8 cellular contexts compared by ENCODE assay signal in genomic region chr11:35165416-35166368, GRCh38. TPM values are rescaled to one million over a fixed set of nuclear protein-coding genes. Genes with fewer than 3 reads are reported as not detected.
DNase-seq lines count a peak whose midpoint lies in the region; ATAC-seq lines count a peak whose summit lies in the region.

No MANE protein-coding gene starts in this region.

- peak; percentile 64 to 69 for DNase-seq in activated CD4-positive, alpha-beta T cell treated with anti-CD3 and anti-CD28 coated beads for 24 hours (ENCODE audit: low read depth in 2 of 2)
- DNase-seq in sciatic nerve (ENCODE audit: low spot score) (no peak), ureter (ENCODE audit: low spot score) (no peak), superior temporal gyrus (ENCODE audit: extremely low spot score) (no peak)

- H3K9me3 ChIP-seq in BLaER1, result 0 out of 2 replicates have a peak, but pooled peaks cover 7% of the 10 kb centered on the region
- H3K9me3 ChIP-seq in duodenal mucosa (ENCODE audit: control insufficient read depth in 1 of 2, low read length in 2 of 2), result no peaks in the 10 kb centered on the region

- H3K9ac ChIP-seq in BLaER1 (peak overlapping the region; percentile 54; the same call in 1 of the 2 replicates), duodenal mucosa (ENCODE audit: low read depth in 1 of 2, low read length in 2 of 2) (no peak overlapping the region)

- peak overlapping the region; percentile 75 for H3K27ac ChIP-seq in BLaER1
- peak overlapping the region; percentile 73 for H3K27ac ChIP-seq in duodenal mucosa (ENCODE audit: low read depth, low read length)

- H3K27me3 ChIP-seq in BLaER1 (no peaks in the 10 kb centered on the region), duodenal mucosa (ENCODE audit: control insufficient read depth in 1 of 2, insufficient read depth in 2 of 2, low read length in 2 of 2) (no peaks in the 10 kb centered on the region)

- peak; percentile 75 for ATAC-seq in GM19463 (IDR thresholded peaks at IDR 0.05; ENCODE audit: unreplicated experiment)
- peak; percentile 83 for ATAC-seq in HG03575 (IDR thresholded peaks at IDR 0.05; ENCODE audit: extremely low read depth, insufficient number of reproducible peaks, low FRiP score, unreplicated experiment)
- peak; percentile 37 for ATAC-seq in sciatic nerve

- H3K4me1 ChIP-seq in BLaER1 (peaks cover 78% of the 10 kb centered on the region), duodenal mucosa (ENCODE audit: control insufficient read depth in 1 of 2, insufficient read depth in 2 of 2, low read length in 2 of 2) (peaks cover 43 to 77% of the 10 kb centered on the region in 2 donors)

- H4K20me1 ChIP-seq in BLaER1, result peaks cover 64% of the 10 kb centered on the region

- H3K4me3 ChIP-seq in BLaER1 (peak overlapping the region; percentile 51), duodenal mucosa (ENCODE audit: low read depth in 1 of 2, low read length in 2 of 2) (peak overlapping the region in 1 of 2 donors; percentile 33)

- intact Hi-C loops in sciatic nerve (cut with DNase I), result no loop called here

- H3K4me2 ChIP-seq in BLaER1, result peak overlapping the region; percentile 90

- H3K36me3 ChIP-seq in BLaER1 (peaks cover 45% of the 10 kb centered on the region), duodenal mucosa (ENCODE audit: control insufficient read depth in 1 of 2, insufficient read depth in 2 of 2, low read length in 2 of 2) (no peaks in the 10 kb centered on the region)

RNA-seq across cellular contexts. Expression of gene CD44, which starts 26.7 kb away (rescaled TPM):
- total RNA-seq in sciatic nerve, result 188 TPM
- 348 TPM for total RNA-seq in ureter

Comparison
In these comparisons a context has a peak if more than half of its experiments do, and no peak if none do; other contexts are left out.
1. DNase-seq: peak in activated CD4-positive, alpha-beta T cell treated with anti-CD3 and anti-CD28 coated beads for 24 hours (2 of 2); none in sciatic nerve (single experiment), ureter (single experiment) and superior temporal gyrus (single experiment).
2. Peak in every context shown above with its lines, with median percentiles within 50 percentile points of each other: ATAC-seq.